In genomic region chr19:39157997-39158389, GRCh38 we compare ENCODE assay signal across 1 cellular context.
TF ChIP-seq lines count a peak whose summit lies in the region.

No MANE protein-coding gene starts in this region.

TF ChIP-seq in GM23338, 12 proteins besides CTCF, POLR2A, EP300 and RAD21:
- TF ChIP-seq CREB1 (CRISPR knock-in tag; IDR thresholded peaks at IDR 0.05; ENCODE audit: low read depth) (no peak), ETS1 (IDR thresholded peaks at IDR 0.05) (no peak), EZH2phosphoT487 (IDR thresholded peaks at IDR 0.05; ENCODE audit: unreplicated experiment) (no peak), REST (IDR thresholded peaks at IDR 0.05; ENCODE audit: unreplicated experiment) (no peak), NANOG (IDR thresholded peaks at IDR 0.05; ENCODE audit: borderline replicate concordance) (no peak), ZNF331 (CRISPR knock-in tag; IDR thresholded peaks at IDR 0.05; ENCODE audit: low read depth) (no peak), EZH2 (IDR thresholded peaks at IDR 0.05; ENCODE audit: low read depth, unreplicated experiment) (no peak), JUNB (IDR thresholded peaks at IDR 0.05; ENCODE audit: unreplicated experiment) (no peak), ZNF462 (CRISPR knock-in tag; IDR thresholded peaks at IDR 0.05) (no peak), STAT1 (IDR thresholded peaks at IDR 0.05; ENCODE audit: unreplicated experiment) (no peak), POLR2AphosphoS5 (IDR thresholded peaks at IDR 0.05; ENCODE audit: low read depth) (no peak), ZNF114 (CRISPR knock-in tag; IDR thresholded peaks at IDR 0.05) (no peak)
